1 cellular context compared by ENCODE assay signal in genomic region chr1:28518000-28518744, GRCh38.
TF ChIP-seq lines count a peak whose summit lies in the region.

No MANE protein-coding gene starts in this region.

TF ChIP-seq in HepG2, 621 proteins besides CTCF, POLR2A, EP300 and RAD21 (continued from another document and continues in another):
- TF ChIP-seq HINFP (CRISPR knock-in tag; IDR thresholded peaks at IDR 0.05; ENCODE audit: low read depth): no peak
- no peak for TF ChIP-seq PLSCR1 (CRISPR knock-in tag; IDR thresholded peaks at IDR 0.05; ENCODE audit: borderline replicate concordance)
- peak; percentile 93 for TF ChIP-seq PATZ1 (CRISPR knock-in tag; IDR thresholded peaks at IDR 0.05)
- no peak for TF ChIP-seq ZNF850 (CRISPR knock-in tag; conservative IDR thresholded peaks at IDR 0.05)
- TF ChIP-seq CBFB (CRISPR knock-in tag; IDR thresholded peaks at IDR 0.05): peak; percentile 62; the same call in 1 of the 2 replicates
- TF ChIP-seq ZNF639 (CRISPR knock-in tag; conservative IDR thresholded peaks at IDR 0.05): 0 out of 2 replicates have a peak, but pooled peaks have one; percentile 25
- no peak for TF ChIP-seq ZNF784 (CRISPR knock-in tag; IDR thresholded peaks at IDR 0.05; ENCODE audit: borderline replicate concordance)
- no peak for TF ChIP-seq ZNF331 (CRISPR knock-in tag; IDR thresholded peaks at IDR 0.05)
- TF ChIP-seq JARID2 (CRISPR knock-in tag; IDR thresholded peaks at IDR 0.05; ENCODE audit: insufficient replicate concordance): no peak
- TF ChIP-seq MYNN (CRISPR knock-in tag; IDR thresholded peaks at IDR 0.05; ENCODE audit: low read depth): 0 out of 2 replicates have a peak, but pooled peaks have one; percentile 51
- no peak for TF ChIP-seq ZMAT5 (CRISPR knock-in tag; IDR thresholded peaks at IDR 0.05; ENCODE audit: borderline replicate concordance, low read depth)
- TF ChIP-seq CEBPZ (IDR thresholded peaks at IDR 0.05; ENCODE audit: low read length): no peak
- TF ChIP-seq NR3C1 (CRISPR knock-in tag; IDR thresholded peaks at IDR 0.05): no peak
- peak; percentile 70 for TF ChIP-seq RBM39 (IDR thresholded peaks at IDR 0.05; ENCODE audit: low read depth, low read length, poor library complexity, severe bottlenecking)
- TF ChIP-seq THRA (CRISPR knock-in tag; IDR thresholded peaks at IDR 0.05; ENCODE audit: borderline replicate concordance): peak; percentile 53; the same call in 1 of the 2 replicates
- no peak for TF ChIP-seq KLF15 (CRISPR knock-in tag; IDR thresholded peaks at IDR 0.05; ENCODE audit: borderline replicate concordance)
- no peak for TF ChIP-seq ZBTB38 (CRISPR knock-in tag; IDR thresholded peaks at IDR 0.05)
- no peak for TF ChIP-seq REXO4 (CRISPR knock-in tag; IDR thresholded peaks at IDR 0.05; ENCODE audit: borderline replicate concordance)
- TF ChIP-seq SRY (CRISPR knock-in tag; IDR thresholded peaks at IDR 0.05): peak; percentile 43; the same call in 1 of the 2 replicates
- TF ChIP-seq TCF7 (IDR thresholded peaks at IDR 0.05; ENCODE audit: low read depth): no peak
- TF ChIP-seq SNAI1 (CRISPR knock-in tag; IDR thresholded peaks at IDR 0.05; ENCODE audit: borderline replicate concordance): no peak
- no peak for TF ChIP-seq ZNF282 (IDR thresholded peaks at IDR 0.05; ENCODE audit: partially characterized antibody)
- no peak for TF ChIP-seq NONO (IDR thresholded peaks at IDR 0.05)
- peak; percentile 47; the same call in 1 of the 2 replicates for TF ChIP-seq NONO (CRISPR knock-in tag; conservative IDR thresholded peaks at IDR 0.05)
- no peak for TF ChIP-seq ZBTB46 (CRISPR knock-in tag; IDR thresholded peaks at IDR 0.05; ENCODE audit: borderline replicate concordance)
- TF ChIP-seq TBX3 (IDR thresholded peaks at IDR 0.05; ENCODE audit: borderline replicate concordance): 0 out of 2 replicates have a peak, but pooled peaks have one; percentile 22
- no peak for TF ChIP-seq TEAD3 (CRISPR knock-in tag; optimal IDR thresholded peaks at IDR 0.05; ENCODE audit: borderline replicate concordance)
- TF ChIP-seq MIER3 (CRISPR knock-in tag; IDR thresholded peaks at IDR 0.05; ENCODE audit: borderline replicate concordance): no peak
- no peak for TF ChIP-seq ZBTB4 (CRISPR knock-in tag; IDR thresholded peaks at IDR 0.05; ENCODE audit: borderline replicate concordance)
- TF ChIP-seq ZBTB25 (CRISPR knock-in tag; IDR thresholded peaks at IDR 0.05): no peak
- no peak for TF ChIP-seq ZNF17 (CRISPR knock-in tag; IDR thresholded peaks at IDR 0.05)
- no peak for TF ChIP-seq ZNF691 (CRISPR knock-in tag; IDR thresholded peaks at IDR 0.05; ENCODE audit: borderline replicate concordance, low read depth)
